7 cellular contexts compared by ENCODE assay signal in the genomic region with DNA sequence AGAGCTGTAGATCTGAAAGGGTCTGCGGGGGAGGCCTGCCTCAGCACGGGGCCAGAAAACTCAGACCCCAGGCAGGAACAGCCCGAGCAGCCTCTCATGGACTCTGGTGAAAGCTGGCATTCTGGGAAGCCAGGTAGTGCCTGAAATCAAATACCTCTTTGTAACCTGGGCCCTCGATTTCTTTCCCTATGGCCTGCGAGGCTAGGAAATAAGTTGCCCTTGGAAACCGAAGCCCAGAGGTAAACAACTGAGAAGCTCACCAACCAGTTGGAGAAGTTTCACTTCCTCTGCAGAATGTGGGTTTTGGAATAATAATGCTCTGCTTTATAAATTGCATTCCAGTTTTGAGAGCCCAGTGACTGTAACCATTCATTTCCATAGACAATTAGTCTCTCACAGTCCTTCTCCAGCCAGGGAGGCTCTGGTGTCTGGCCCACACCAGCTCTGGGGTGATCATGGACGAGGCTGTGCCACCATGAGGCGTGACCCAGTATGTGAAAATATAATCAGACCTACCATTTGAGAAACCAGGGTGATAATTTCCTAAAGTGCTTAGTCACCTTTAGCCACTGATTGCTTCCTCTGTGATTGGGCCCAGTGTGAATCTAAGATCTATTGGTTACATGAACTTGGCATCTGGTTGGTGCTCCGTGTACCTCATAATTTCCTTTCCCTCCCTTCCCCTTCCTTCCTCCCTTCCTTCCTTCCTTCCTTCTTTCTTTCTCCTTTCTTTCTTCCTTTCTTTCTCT.
DNase-seq lines count a peak whose midpoint lies in the region; ATAC-seq and TF ChIP-seq lines count a peak whose summit lies in the region.

No MANE protein-coding gene starts in this region.

- no TSS peak for BruUV-seq in PC-9 (replicated peaks; lab: Mats Ljungman, UMichigan)

- H3K4me1 ChIP-seq in PC-9 (replicated peaks; ENCODE audit: insufficient read depth) (peaks cover 66% of the 10 kb centered on the region), esophagus squamous epithelium (peaks cover 23 to 46% (median 30%) of the 10 kb centered on the region in 3 donors)

- POLR2A ChIA-PET in PC-9 (lab: Charles Lee; ENCODE audit: unreplicated experiment): interaction anchor here (0.6 to 0.7 kb wide), 4 partner anchors 65 to 602 kb away, joined by 3 to 9 read pairs (median 5); no protein-coding TSS in a partner anchor

- TF ChIP-seq CTCF in PC-9 (conservative IDR thresholded peaks at IDR 0.05) (no peak), esophagus squamous epithelium (IDR thresholded peaks at IDR 0.05) (no peak)

- no peak for TF ChIP-seq POLR2A in esophagus squamous epithelium (IDR thresholded peaks at IDR 0.05)

- WGBS in esophagus squamous epithelium, 2 donors: 47 to 64% methylated on average over 4 to 8 of the region's 9 CpGs

- no peaks in the 10 kb centered on the region for H4K20me1 ChIP-seq in PC-9 (ENCODE audit: insufficient read depth)

- H3K9me2 ChIP-seq in PC-9 (ENCODE audit: insufficient read depth): no peaks in the 10 kb centered on the region

- H3K27me3 ChIP-seq in PC-9 (ENCODE audit: insufficient read depth, low read depth): no peaks in the 10 kb centered on the region
- no peaks in the 10 kb centered on the region for H3K27me3 ChIP-seq in esophagus squamous epithelium

- 0 out of 2 replicates have a peak overlapping the region, but pooled peaks have one; percentile 4 for H3K4me3 ChIP-seq in PC-9
- no peak overlapping the region for H3K4me3 ChIP-seq in esophagus squamous epithelium

- no peaks in the 10 kb centered on the region for H3K36me3 ChIP-seq in PC-9 (ENCODE audit: low read depth)
- H3K36me3 ChIP-seq in esophagus squamous epithelium: no peaks in the 10 kb centered on the region

- intact Hi-C loops in PC-9 (cut with micrococcal nuclease; ENCODE audit: unreplicated experiment): loop anchor here (1.0 to 10.0 kb wide), 8 partner anchors 36 to 558 kb away; a partner anchor contains a TSS
- intact Hi-C loops in esophagus squamous epithelium (cut with DNase I): no loop called here
- intact Hi-C loops in sciatic nerve (cut with DNase I): no loop called here

- H2AFZ ChIP-seq in PC-9: peak overlapping the region; percentile 63

- no peaks in the 10 kb centered on the region for H3K79me2 ChIP-seq in PC-9 (ENCODE audit: low read depth)

- peak overlapping the region; percentile 62 for H3K4me2 ChIP-seq in PC-9

- peak; percentile 23 for DNase-seq in HCEC 1CT
- DNase-seq in PC-9: peak; percentile 80 to 96
- no peak for DNase-seq in esophagus squamous epithelium (lab: John Stamatoyannopoulos, UW)
- DNase-seq in sciatic nerve (ENCODE audit: low spot score): no peak
- no peak for DNase-seq in stimulated activated CD8-positive, alpha-beta memory T cell treated with anti-CD3 and anti-CD28 coated beads, Interleukin-4, amount 100 ng/mL, for 48 hours
- no peak for DNase-seq in activated CD4-positive, alpha-beta T cell treated with anti-CD3 and anti-CD28 coated beads for 1 hour

- peaks cover 62% of the 10 kb centered on the region for H3F3A ChIP-seq in PC-9 (ENCODE audit: insufficient read depth, low read depth)

- H3K27ac ChIP-seq in PC-9 (peak overlapping the region; percentile 91), esophagus squamous epithelium (peak overlapping the region; percentile 41 to 80 (median 76))

- ATAC-seq in sciatic nerve (peak; percentile 42), GM21717 (IDR thresholded peaks at IDR 0.05; ENCODE audit: unreplicated experiment) (no peak)

- CTCF ChIA-PET in PC-9 (lab: Charles Lee): interaction anchor here (0.6 to 0.8 kb wide), 3 partner anchors 48 to 279 kb away, joined by 3 read pairs; no protein-coding TSS in a partner anchor

- 0 out of 2 replicates have a peak, but pooled peaks cover 7% of the 10 kb centered on the region for H3K9me3 ChIP-seq in PC-9 (ENCODE audit: insufficient read depth, low read depth)
- no peaks in the 10 kb centered on the region for H3K9me3 ChIP-seq in esophagus squamous epithelium

Comparison
In these comparisons a context has a peak if more than half of its experiments do, and no peak if none do; other contexts are left out.
1. DNase-seq: peak in HCEC 1CT (single experiment) and PC-9 (2 of 2); none in esophagus squamous epithelium (single experiment), sciatic nerve (single experiment), stimulated activated CD8-positive, alpha-beta memory T cell treated with anti-CD3 and anti-CD28 coated beads, Interleukin-4, amount 100 ng/mL, for 48 hours (single experiment) and activated CD4-positive, alpha-beta T cell treated with anti-CD3 and anti-CD28 coated beads for 1 hour (single experiment).